Comparison of ENCODE assay signal across 8 cellular contexts in the genomic region with DNA sequence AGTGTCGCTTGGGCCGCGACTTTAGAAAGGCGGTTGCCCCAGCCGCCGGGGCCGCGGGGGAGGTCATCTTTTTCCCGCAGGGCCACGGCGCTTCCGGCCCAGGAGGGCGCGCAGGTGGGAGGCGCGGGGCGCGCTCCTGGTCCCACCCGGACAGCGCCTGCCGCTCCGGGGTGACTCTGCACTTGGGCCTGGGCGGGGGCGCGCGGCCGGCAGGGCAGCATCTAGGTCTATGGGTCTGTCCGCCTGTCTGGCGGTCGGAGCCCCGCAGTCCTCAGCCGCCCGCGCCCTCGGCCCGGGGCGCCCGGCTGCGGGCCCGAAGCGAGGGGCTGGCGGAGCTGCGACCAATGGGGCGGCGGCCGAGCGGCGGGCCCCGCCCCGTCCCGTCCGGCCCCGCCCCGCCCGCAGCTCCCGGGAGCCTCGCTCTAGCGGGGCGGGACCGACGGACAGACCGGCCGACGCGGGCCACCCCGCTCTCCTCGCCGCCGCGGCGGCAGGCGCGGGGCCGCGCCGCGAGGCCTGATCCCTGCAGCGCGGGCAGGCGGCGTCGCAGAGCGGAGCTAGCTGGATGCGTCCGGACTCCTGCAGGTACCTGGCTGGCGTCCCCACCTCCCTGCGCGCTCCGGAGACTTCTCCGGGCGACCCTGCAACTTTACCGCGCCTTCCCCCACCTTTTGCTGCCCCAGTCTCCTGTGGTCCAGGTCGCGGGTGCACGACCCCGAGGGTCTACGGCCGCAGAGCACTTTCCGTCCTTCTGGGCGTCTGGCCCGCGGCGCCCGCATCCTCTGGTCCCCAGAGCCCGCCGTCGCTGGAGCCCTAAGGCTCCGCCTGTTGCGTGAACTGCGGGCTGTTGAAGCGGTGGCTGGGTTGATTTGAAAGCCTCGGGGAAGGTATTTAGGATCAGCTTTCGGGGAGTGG. TPM values are rescaled to one million over a fixed set of nuclear protein-coding genes. Genes with fewer than 3 reads are reported as not detected.
DNase-seq lines count a peak whose midpoint lies in the region; ATAC-seq and TF ChIP-seq lines count a peak whose summit lies in the region.

A gene with protein sequence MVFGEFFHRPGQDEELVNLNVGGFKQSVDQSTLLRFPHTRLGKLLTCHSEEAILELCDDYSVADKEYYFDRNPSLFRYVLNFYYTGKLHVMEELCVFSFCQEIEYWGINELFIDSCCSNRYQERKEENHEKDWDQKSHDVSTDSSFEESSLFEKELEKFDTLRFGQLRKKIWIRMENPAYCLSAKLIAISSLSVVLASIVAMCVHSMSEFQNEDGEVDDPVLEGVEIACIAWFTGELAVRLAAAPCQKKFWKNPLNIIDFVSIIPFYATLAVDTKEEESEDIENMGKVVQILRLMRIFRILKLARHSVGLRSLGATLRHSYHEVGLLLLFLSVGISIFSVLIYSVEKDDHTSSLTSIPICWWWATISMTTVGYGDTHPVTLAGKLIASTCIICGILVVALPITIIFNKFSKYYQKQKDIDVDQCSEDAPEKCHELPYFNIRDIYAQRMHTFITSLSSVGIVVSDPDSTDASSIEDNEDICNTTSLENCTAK (plus strand): TSS at position 446 of the 915 bp plus-strand sequence. CDS start 52,342 bp downstream, outside the sequence.

- H3K79me2 ChIP-seq in smooth muscle cell (ENCODE audit: low read depth) = no peaks in the 10 kb centered on the region

- H3K4me3 ChIP-seq in body of pancreas = peak within 1 kb of the TSS; percentile 58 to 60
- H3K4me3 ChIP-seq in smooth muscle cell = peak within 1 kb of the TSS; percentile 78

- no peak within 1 kb of the TSS for H3K27ac Mint-ChIP-seq in immature natural killer cell

- peak within 1 kb of the TSS; percentile 93 for H2AFZ ChIP-seq in smooth muscle cell (ENCODE audit: low read depth)

- H3K4me1 Mint-ChIP-seq in immature natural killer cell = peaks cover 13 to 20% of the 10 kb centered on the region in 2 donors

- TF ChIP-seq CTCF in body of pancreas (IDR thresholded peaks at IDR 0.05) (no peak), smooth muscle cell (IDR thresholded peaks at IDR 0.05; ENCODE audit: borderline replicate concordance, insufficient read depth, poor library complexity, severe bottlenecking) (no peak)

- peaks cover 22% of the 10 kb centered on the region for H3K4me1 ChIP-seq in body of pancreas
- H3K4me1 ChIP-seq in smooth muscle cell (ENCODE audit: low read depth) = peaks cover 11% of the 10 kb centered on the region

- peaks cover 17 to 19% (median 17%) of the 10 kb centered on the region in 3 donors for H3K27me3 Mint-ChIP-seq in immature natural killer cell (ENCODE audit: low read depth in 3 of 3)

- peak within 1 kb of the TSS; percentile 89 for H3K4me2 ChIP-seq in smooth muscle cell

- H4K20me1 ChIP-seq in smooth muscle cell (ENCODE audit: low read depth) = peaks cover 12% of the 10 kb centered on the region

- TF ChIP-seq POLR2A in body of pancreas (IDR thresholded peaks at IDR 0.05) = peak; percentile 50 to 77 (median 60)

- H3K27me3 ChIP-seq in body of pancreas (no peaks in the 10 kb centered on the region), smooth muscle cell (ENCODE audit: low read depth) (peaks cover 74% of the 10 kb centered on the region)

- intact Hi-C loops in body of pancreas (cut with DNase I) = no loop called here

- peak; percentile 16 for DNase-seq in Ammon's horn (ENCODE audit: low spot score)
- DNase-seq in NCI-H510A (lab: John Stamatoyannopoulos, UW) = peak; percentile 59
- DNase-seq in body of pancreas = peak; percentile 45 to 71 (median 55)
- no peak for DNase-seq in immature natural killer cell
- DNase-seq in smooth muscle cell (lab: John Stamatoyannopoulos, UW; ENCODE audit: unreplicated experiment) = no peak
- DNase-seq in cortex of kidney (lab: John Stamatoyannopoulos, UW) = no peak

- ATAC-seq in GM18520 (IDR thresholded peaks at IDR 0.05; ENCODE audit: unreplicated experiment) (peak; percentile 80), HG02970 (IDR thresholded peaks at IDR 0.05; ENCODE audit: low FRiP score, unreplicated experiment) (peak; percentile 73), body of pancreas (peak; percentile 86)

- WGBS in body of pancreas, 2 donors = 0% methylated on average over 1 to 107 of the region's 114 CpGs
- under 1% methylated on average over 73 of the region's 114 CpGs for WGBS in smooth muscle cell (ENCODE audit: low lambda C conversion rate)

- peak within 1 kb of the TSS; percentile 61 to 83 (median 75) for H3K4me3 Mint-ChIP-seq in immature natural killer cell

- no peak within 1 kb of the TSS for H3K9ac ChIP-seq in smooth muscle cell (ENCODE audit: low read depth)

- H3F3A ChIP-seq in smooth muscle cell (ENCODE audit: low read depth) = no peaks in the 10 kb centered on the region

- H3K36me3 ChIP-seq in body of pancreas (replicated peaks in 1 of 2; ENCODE audit: insufficient read depth in 1 of 2, low read depth in 2 of 2) (no peaks in the 10 kb centered on the region), smooth muscle cell (ENCODE audit: low read depth) (no peaks in the 10 kb centered on the region)

- peak within 1 kb of the TSS in 3 of 4 donors; percentile 52 to 81 (median 68) for H3K27ac ChIP-seq in body of pancreas
- H3K27ac ChIP-seq in smooth muscle cell (ENCODE audit: low read depth) = no peak within 1 kb of the TSS

- H3K36me3 Mint-ChIP-seq in immature natural killer cell = peaks cover 0 to 3% (median 0%) of the 10 kb centered on the region in 3 donors

- H3K9me3 ChIP-seq in body of pancreas (no peaks in the 10 kb centered on the region), smooth muscle cell (replicated peaks; ENCODE audit: low read depth) (no peaks in the 10 kb centered on the region)

- peaks cover 0 to 6% (median under 1%) of the 10 kb centered on the region in 6 donors for H3K9me3 Mint-ChIP-seq in immature natural killer cell

RNA-seq across cellular contexts. Expression of the gene that starts here (rescaled TPM):
- total RNA-seq in body of pancreas = 10 to 100 TPM in 1 of 2 donors, 1 to 10 TPM in 1; 8.2 to 20.8 TPM
- polyA plus RNA-seq in immature natural killer cell = not detected
- total RNA-seq in smooth muscle cell = 31.0 and 50.1 TPM in 2 replicates
- polyA plus RNA-seq in smooth muscle cell = 30.4 and 48.2 TPM in 2 replicates

Comparison
In these comparisons a context has a peak if more than half of its experiments do, and no peak if none do; other contexts are left out.
1. RNA of the gene that starts here (polyA plus RNA-seq): 30.4 to 48.2 TPM in smooth muscle cell; not detected in immature natural killer cell; every median in the first group is over 10 times any median in the second.
2. DNase-seq: peak in Ammon's horn (single experiment), NCI-H510A (single experiment) and body of pancreas (4 of 4); none in immature natural killer cell (0 of 3), smooth muscle cell (single experiment) and cortex of kidney (single experiment).
3. Peak in every context shown above with its lines, with median percentiles within 50 percentile points of each other: ATAC-seq.